ENCODE assay signal across 20 cellular contexts in genomic region chr12:17971850-17972249, GRCh38.
"Had no signal": no experiment of that assay in that cellular context is flagged by ENCODE, and none has a peak within 500 bp of the region (broad histone marks: within the 10 kb centered on the region; RNA-seq: fewer than 3 reads in every experiment).

No MANE protein-coding gene starts in this region.

- ATAC-seq: effector memory CD8-positive, alpha-beta T cell; naive thymus-derived CD8-positive, alpha-beta T cell; right cardiac atrium; stimulated activated naive CD8-positive, alpha-beta T cell treated with anti-CD3 and anti-CD28 coated beads, Interleukin-15, amount 100 ng/mL, for 72 hours had no signal

- H3K9me3 ChIP-seq: prostate gland, vagina had no signal

- H3K4me3 ChIP-seq: prostate gland, vagina had no signal

- H3K27me3 ChIP-seq: vagina had no signal

- H3K27ac ChIP-seq: epithelial cell of prostate, prostate gland, vagina had no signal

- DNase-seq: activated CD4-positive, alpha-beta T cell treated with anti-CD3 and anti-CD28 coated beads, Interleukin-2, amount 10 ng/mL, durations not matched to agents 7 days and 5 days; activated CD8-positive, alpha-beta memory T cell treated with anti-CD3 and anti-CD28 coated beads, Interleukin-2, amount 50 U/mL, for 4 hours; activated effector memory CD4-positive, alpha-beta T cell treated with anti-CD3 and anti-CD28 coated beads, Interleukin-2, amount 50 U/mL, for 16 hours; activated naive CD4-positive, alpha-beta T cell treated with anti-CD3 and anti-CD28 coated beads, Interleukin-2, amount 50 U/mL, for 16 hours; activated T-cell treated with anti-CD3 and anti-CD28 coated beads, Interleukin-2, amount 50 U/mL, for 48 hours; caudate nucleus; effector memory CD8-positive, alpha-beta T cell; foreskin melanocyte; head of caudate nucleus; naive thymus-derived CD8-positive, alpha-beta T cell; right cardiac atrium; small intestine; stimulated activated CD4-positive, alpha-beta T cell treated with anti-CD3 and anti-CD28 coated beads, Interleukin-15, amount 100 ng/mL, for 24 hours; stimulated activated CD4-positive, alpha-beta T cell treated with anti-CD3 and anti-CD28 coated beads, Interleukin-2, amount 100 ng/mL, for 48 hours; stimulated activated naive CD8-positive, alpha-beta T cell treated with anti-CD3 and anti-CD28 coated beads, Interleukin-15, amount 100 ng/mL, for 72 hours; T1000; trophoblast cell had no signal

- H3K4me1 ChIP-seq: prostate gland, vagina had no signal

- H3K36me3 ChIP-seq: prostate gland, vagina had no signal
